In genomic region chr1:73886721-73887120, GRCh38 we compare ENCODE assay signal across 24 cellular contexts.
DNase-seq lines count a peak whose midpoint lies in the region; ATAC-seq and FAIRE-seq lines count a peak whose summit lies in the region.
"Had no signal": no experiment of that assay in that cellular context is flagged by ENCODE, and none has a peak within 500 bp of the region (broad histone marks: within the 10 kb centered on the region; RNA-seq: fewer than 3 reads in every experiment).

No MANE protein-coding gene starts in this region.

- H3K27me3 Mint-ChIP-seq in T-helper 17 cell = no peaks in the 10 kb centered on the region
- H3K27me3 Mint-ChIP-seq: CD4-positive, alpha-beta memory T cell had no signal

- no peaks in the 10 kb centered on the region for H3K9me3 ChIP-seq in T-helper 17 cell (ENCODE audit: control insufficient read depth, low read length, poor library complexity, severe bottlenecking)
- H3K9me3 ChIP-seq: BLaER1 treated with 17β-estradiol and CSF1 and Interleukin-3, amounts not matched to agents 10 nM and 100 nM; MG63; Peyer's patch had no signal

- FAIRE-seq in RCC 7860 (lab: Jason Lieb, UNC) = no peak
- FAIRE-seq: A204.1, GM18507, H54 had no signal

- no peak overlapping the region for H3K27ac Mint-ChIP-seq in T-helper 17 cell
- H3K27ac Mint-ChIP-seq: CD4-positive, alpha-beta memory T cell had no signal

- peak; percentile 24 to 55 for DNase-seq in NCI-H524 (lab: John Stamatoyannopoulos, UW)
- no peak for DNase-seq in NCI-H524 treated with DMSO at 0.1 percent for 48 hours (lab: John Stamatoyannopoulos, UW)
- peak; percentile 25 for DNase-seq in DMS 273 treated with DMSO at 0.1 percent for 48 hours (lab: John Stamatoyannopoulos, UW)
- peak; percentile 86 for DNase-seq in NCI-H69 (lab: John Stamatoyannopoulos, UW)
- no peak for DNase-seq in COLO829 (ENCODE audit: low spot score)
- DNase-seq in RCC 7860 (ENCODE audit: low spot score) = no peak
- no peak for DNase-seq in T-helper 17 cell
- DNase-seq: AML-193; CD4-positive, alpha-beta memory T cell; DMS153; DND-41; IMR-90; KG1; MG63; NCI-H187; NCI-H2107; NCI-H510A; OCI-M1; Peyer's patch had no signal

- H3K4me1 Mint-ChIP-seq in T-helper 17 cell = no peaks in the 10 kb centered on the region
- H3K4me1 Mint-ChIP-seq: CD4-positive, alpha-beta memory T cell had no signal

- ATAC-seq in T-helper 17 cell = no peak
- ATAC-seq: SK-N-SH treated with all-trans-retinoic acid at 6 μM for 48 hours had no signal

- no peaks in the 10 kb centered on the region for H3K36me3 Mint-ChIP-seq in T-helper 17 cell (ENCODE audit: low read depth)
- H3K36me3 Mint-ChIP-seq: CD4-positive, alpha-beta memory T cell had no signal

- no peak overlapping the region for H3K4me3 Mint-ChIP-seq in T-helper 17 cell
- H3K4me3 Mint-ChIP-seq: CD4-positive, alpha-beta memory T cell had no signal

Comparison
In these comparisons a context has a peak if more than half of its experiments do, and no peak if none do; other contexts are left out.
1. DNase-seq: peak in NCI-H524 (2 of 2), DMS 273 treated with DMSO at 0.1 percent for 48 hours (single experiment) and NCI-H69 (single experiment); none in NCI-H524 treated with DMSO at 0.1 percent for 48 hours (single experiment), COLO829 (single experiment), RCC 7860 (single experiment) and T-helper 17 cell (0 of 3).